Comparison of ENCODE assay signal across 13 cellular contexts in genomic region chr7:130349911-130350782, GRCh38. TPM values are rescaled to one million over a fixed set of nuclear protein-coding genes. Genes with fewer than 3 reads are reported as not detected.
DNase-seq lines count a peak whose midpoint lies in the region; ATAC-seq and TF ChIP-seq lines count a peak whose summit lies in the region.
"Had no signal": no experiment of that assay in that cellular context is flagged by ENCODE, and none has a peak within 500 bp of the region (broad histone marks: within the 10 kb centered on the region; RNA-seq: fewer than 3 reads in every experiment).

No MANE protein-coding gene starts in this region.

- H3K36me3 ChIP-seq in smooth muscle cell (ENCODE audit: low read depth): no peaks in the 10 kb centered on the region
- H3K36me3 ChIP-seq in left lung: no peaks in the 10 kb centered on the region
- no peaks in the 10 kb centered on the region for H3K36me3 ChIP-seq in aorta (ENCODE audit: control insufficient read depth in 1 of 2, insufficient read depth in 2 of 2, low read length in 1 of 2)
- H3K36me3 ChIP-seq: colonic mucosa had no signal

- H3K36me3 Mint-ChIP-seq in glutamatergic neuron (ENCODE audit: unreplicated experiment): no peaks in the 10 kb centered on the region

- H2AFZ ChIP-seq in smooth muscle cell (ENCODE audit: low read depth): peak overlapping the region; percentile 46

- peaks cover 3% of the 10 kb centered on the region for H3K9me3 Mint-ChIP-seq in glutamatergic neuron (ENCODE audit: unreplicated experiment)

- H3K4me1 ChIP-seq in smooth muscle cell (ENCODE audit: low read depth) (peaks cover 48% of the 10 kb centered on the region), left lung (peaks cover 0 to 8% of the 10 kb centered on the region in 2 donors), aorta (ENCODE audit: control insufficient read depth in 1 of 2, insufficient read depth in 2 of 2, low read length in 2 of 2) (no peaks in the 10 kb centered on the region)
- H3K4me1 ChIP-seq: colonic mucosa had no signal

- H3K27me3 ChIP-seq in smooth muscle cell (ENCODE audit: low read depth): no peaks in the 10 kb centered on the region
- peaks cover 0 to 7% of the 10 kb centered on the region in 2 donors for H3K27me3 ChIP-seq in left lung
- H3K27me3 ChIP-seq in aorta (ENCODE audit: control insufficient read depth in 1 of 2, insufficient read depth in 2 of 2, low read length in 1 of 2): no peaks in the 10 kb centered on the region
- H3K27me3 ChIP-seq: colonic mucosa had no signal

- POLR2A ChIA-PET in HEK293T (lab: Yijun Ruan, JAX): no interaction called here

- in situ Hi-C loops in SK-MEL-5 (cut with HindIII; ENCODE audit: low pct_unique_long_range_greater_than_20kb, low sequenced_read_pairs): no loop called here

- peak overlapping the region; percentile 73 for H3K4me2 ChIP-seq in smooth muscle cell
- H3K4me2 ChIP-seq: A549 had no signal

- peaks cover 5% of the 10 kb centered on the region for H3K27me3 Mint-ChIP-seq in glutamatergic neuron (ENCODE audit: unreplicated experiment)

- H3K9me3 ChIP-seq in smooth muscle cell (replicated peaks; ENCODE audit: low read depth): no peaks in the 10 kb centered on the region
- no peaks in the 10 kb centered on the region for H3K9me3 ChIP-seq in left lung
- no peaks in the 10 kb centered on the region for H3K9me3 ChIP-seq in aorta (ENCODE audit: control insufficient read depth, low read length)
- H3K9me3 ChIP-seq: A549, colonic mucosa had no signal

- CTCF ChIA-PET in HEK293T (lab: Yijun Ruan, JAX): no interaction called here

- peak overlapping the region; percentile 85 for H3K27ac Mint-ChIP-seq in glutamatergic neuron (ENCODE audit: unreplicated experiment)

- 25% methylated on average over 16 of the region's 16 CpGs for WGBS in smooth muscle cell (ENCODE audit: low lambda C conversion rate)
- WGBS in aorta, 2 donors: 90 to 91% methylated on average over 16 of the region's 16 CpGs

- no peak overlapping the region for H3K4me3 ChIP-seq in smooth muscle cell
- H3K4me3 ChIP-seq in left lung: no peak overlapping the region
- no peak overlapping the region for H3K4me3 ChIP-seq in aorta (ENCODE audit: low read length in 2 of 2)
- H3K4me3 ChIP-seq: A549, colonic mucosa had no signal

- DNase-seq in NCI-H1436 (lab: John Stamatoyannopoulos, UW): peak; percentile 36
- no peak for DNase-seq in NCI-H1436 treated with DMSO at 0.1 percent for 48 hours (lab: John Stamatoyannopoulos, UW)
- DNase-seq in SK-MEL-5 (ENCODE audit: low read depth, low spot score): peak; percentile 67
- DNase-seq in glutamatergic neuron: no peak
- no peak for DNase-seq in smooth muscle cell (lab: John Stamatoyannopoulos, UW; ENCODE audit: unreplicated experiment)
- DNase-seq in left lung: no peak
- no peak for DNase-seq in aorta
- DNase-seq in HEK293T (ENCODE audit: extremely low spot score): no peak
- DNase-seq: colonic mucosa; PC-3; stimulated activated CD4-positive, alpha-beta T cell treated with anti-CD3 and anti-CD28 coated beads, Interleukin-4, amount 100 ng/mL, for 24 hours had no signal

- peak overlapping the region; percentile 18 for H3K4me3 Mint-ChIP-seq in glutamatergic neuron (ENCODE audit: unreplicated experiment)

- no peaks in the 10 kb centered on the region for H4K20me1 ChIP-seq in smooth muscle cell (ENCODE audit: low read depth)

- H3K4me1 Mint-ChIP-seq in glutamatergic neuron (ENCODE audit: low read depth, unreplicated experiment): peaks cover 25% of the 10 kb centered on the region

- ATAC-seq in left lung (no peak), aorta (ENCODE audit: low FRiP score) (no peak)
- ATAC-seq: A549, PC-3 had no signal

- H3F3A ChIP-seq in smooth muscle cell (ENCODE audit: low read depth): peaks cover 20% of the 10 kb centered on the region

- peak overlapping the region; percentile 19 for H3K9ac ChIP-seq in smooth muscle cell (ENCODE audit: low read depth)

- H3K27ac ChIP-seq in smooth muscle cell (ENCODE audit: low read depth) (peak overlapping the region; percentile 41), left lung (peak overlapping the region in 1 of 2 donors; percentile 46), aorta (ENCODE audit: low read depth in 1 of 2, low read length in 2 of 2) (no peak overlapping the region)
- H3K27ac ChIP-seq: A549, colonic mucosa had no signal

- H3K79me2 ChIP-seq in smooth muscle cell (ENCODE audit: low read depth): no peaks in the 10 kb centered on the region

- intact Hi-C loops in left lung (cut with DNase I) (no loop called here), aorta (cut with DNase I) (no loop called here)

- TF ChIP-seq CTCF in glutamatergic neuron (IDR thresholded peaks at IDR 0.05; ENCODE audit: partially characterized antibody, unreplicated experiment): no peak
- no peak for TF ChIP-seq CTCF in smooth muscle cell (IDR thresholded peaks at IDR 0.05; ENCODE audit: borderline replicate concordance, insufficient read depth, poor library complexity, severe bottlenecking)
- TF ChIP-seq CTCF in left lung (IDR thresholded peaks at IDR 0.05): no peak

TF ChIP-seq in HEK293T, 16 proteins besides CTCF, POLR2A, EP300 and RAD21:
- TF ChIP-seq TARDBP (IDR thresholded peaks at IDR 0.05): no peak
- no peak for TF ChIP-seq L3MBTL2 (conservative IDR thresholded peaks at IDR 0.05)
- TF ChIP-seq ARNT (IDR thresholded peaks at IDR 0.05): no peak
- no peak for TF ChIP-seq CTBP1 (IDR thresholded peaks at IDR 0.05; ENCODE audit: borderline replicate concordance)
- TF ChIP-seq PKNOX1 (IDR thresholded peaks at IDR 0.05): no peak
- no peak for TF ChIP-seq ELF4 (IDR thresholded peaks at IDR 0.05)
- TF ChIP-seq SP1 (IDR thresholded peaks at IDR 0.05): no peak
- no peak for TF ChIP-seq BHLHE40 (IDR thresholded peaks at IDR 0.05; ENCODE audit: borderline replicate concordance)
- TF ChIP-seq FOXA1 (IDR thresholded peaks at IDR 0.05): no peak
- no peak for TF ChIP-seq ZNF384 (IDR thresholded peaks at IDR 0.05)

RNA-seq across cellular contexts. Expression of gene CPA5, which starts 5.5 kb away (rescaled TPM):
- total RNA-seq in SK-MEL-5 (2014; rRNA removed; shearing (Covaris generic)): not detected in 2 replicates
- polyA plus RNA-seq in SK-MEL-5 (2015; cell fraction: cytosol; rRNA removed): not detected in 2 replicates
- not detected in 2 replicates for polyA plus RNA-seq in SK-MEL-5 (2015; cell fraction: nucleus; rRNA removed)
- total RNA-seq in glutamatergic neuron (ENCODE audit: unreplicated experiment) (not detected), smooth muscle cell (not detected in 2 replicates), left lung (not detected), aorta (not detected)
- polyA plus RNA-seq in smooth muscle cell (0.45 TPM in 1 of 2 replicates, not detected in the other), aorta (not detected)
- total RNA-seq: colonic mucosa, liver, PC-3 had no signal
- polyA plus RNA-seq: A549 had no signal

RNA-seq across cellular contexts. Expression of gene CPA1, which starts 30.1 kb away (rescaled TPM):
- not detected in 2 replicates for total RNA-seq in SK-MEL-5 (2014; rRNA removed; shearing (Covaris generic))
- polyA plus RNA-seq in SK-MEL-5 (2015; cell fraction: cytosol; rRNA removed): not detected in 2 replicates
- not detected in 2 replicates for polyA plus RNA-seq in SK-MEL-5 (2015; cell fraction: nucleus; rRNA removed)
- not detected for total RNA-seq in glutamatergic neuron (ENCODE audit: unreplicated experiment)
- total RNA-seq in smooth muscle cell: 0.90 TPM in 2 replicates
- polyA plus RNA-seq in smooth muscle cell: 1.7 and 3.8 TPM in 2 replicates
- total RNA-seq in left lung: under 1 TPM in 1 of 2 donors, not detected in 1; 0.34 TPM
- total RNA-seq in aorta: 1 to 10 TPM; 3.6 to 5.9 TPM
- polyA plus RNA-seq in aorta: 1 to 10 TPM; 6.5 to 9.4 TPM
- total RNA-seq: PC-3 had no signal
- polyA plus RNA-seq: A549 had no signal

RNA-seq across cellular contexts. Expression of gene CPA4, which starts 57.2 kb away (rescaled TPM):
- total RNA-seq in SK-MEL-5 (2014; rRNA removed; shearing (Covaris generic)): 0.11 and 0.16 TPM in 2 replicates
- 0.08 and 0.35 TPM in 2 replicates for polyA plus RNA-seq in SK-MEL-5 (2015; cell fraction: cytosol; rRNA removed)
- 0.46 and 0.98 TPM in 2 replicates for polyA plus RNA-seq in SK-MEL-5 (2015; cell fraction: nucleus; rRNA removed)
- total RNA-seq in glutamatergic neuron (ENCODE audit: unreplicated experiment) (not detected), smooth muscle cell (8.8 and 14.8 TPM in 2 replicates), left lung (1 to 10 TPM in 1 of 2 donors, under 1 TPM in 1; 0.20 to 1.5 TPM), aorta (1 to 10 TPM in 1 of 2 donors, under 1 TPM in 1; 0.45 to 1.0 TPM)
- polyA plus RNA-seq in smooth muscle cell (6.3 and 12.3 TPM in 2 replicates), aorta (under 1 TPM in 1 of 2 donors, not detected in 1; 0.18 TPM)
- total RNA-seq: colonic mucosa had no signal

Comparison
In these comparisons a context has a peak if more than half of its experiments do, and no peak if none do; other contexts are left out.
1. DNase-seq: peak in NCI-H1436 (single experiment) and SK-MEL-5 (single experiment); none in NCI-H1436 treated with DMSO at 0.1 percent for 48 hours (single experiment), glutamatergic neuron (single experiment), smooth muscle cell (single experiment), left lung (0 of 2), aorta (0 of 2) and HEK293T (single experiment).